Comparison of ENCODE assay signal across 1 cellular context in genomic region chr19:45882652-45883585, GRCh38.
TF ChIP-seq lines count a peak whose summit lies in the region.

No MANE protein-coding gene starts in this region.

TF ChIP-seq in HepG2, 621 proteins besides CTCF, POLR2A, EP300 and RAD21 (continues in another document):
- TF ChIP-seq ZFP90 (CRISPR knock-in tag; IDR thresholded peaks at IDR 0.05; ENCODE audit: borderline replicate concordance): no peak
- no peak for TF ChIP-seq ETS1 (CRISPR knock-in tag; IDR thresholded peaks at IDR 0.05)
- no peak for TF ChIP-seq ZFYVE20 (CRISPR knock-in tag; IDR thresholded peaks at IDR 0.05; ENCODE audit: borderline replicate concordance, low read depth)
- TF ChIP-seq CAMTA2 (CRISPR knock-in tag; IDR thresholded peaks at IDR 0.05; ENCODE audit: borderline replicate concordance): no peak
- TF ChIP-seq ZNF766 (CRISPR knock-in tag; IDR thresholded peaks at IDR 0.05; ENCODE audit: borderline replicate concordance): no peak
- TF ChIP-seq ZNF235 (CRISPR knock-in tag; IDR thresholded peaks at IDR 0.05; ENCODE audit: borderline replicate concordance): no peak; the same call in 1 of the 2 replicates
- TF ChIP-seq CREB3 (CRISPR knock-in tag; IDR thresholded peaks at IDR 0.05): no peak
- peak; percentile 66; the same call in 1 of the 2 replicates for TF ChIP-seq SNAPC2 (CRISPR knock-in tag; IDR thresholded peaks at IDR 0.05)
- TF ChIP-seq EHMT2 (IDR thresholded peaks at IDR 0.05; ENCODE audit: borderline replicate concordance, low read depth, low read length): no peak
- peak; percentile 99 for TF ChIP-seq RCOR2 (CRISPR knock-in tag; IDR thresholded peaks at IDR 0.05)
- TF ChIP-seq CREBL2 (CRISPR knock-in tag; IDR thresholded peaks at IDR 0.05; ENCODE audit: borderline replicate concordance): no peak
- peak; percentile 81; the same call in 1 of the 2 replicates for TF ChIP-seq ZNF256 (CRISPR knock-in tag; conservative IDR thresholded peaks at IDR 0.05)
- peak; percentile 22; the same call in 1 of the 2 replicates for TF ChIP-seq E2F1 (CRISPR knock-in tag; IDR thresholded peaks at IDR 0.05)
- peak; percentile 93; the same call in 1 of the 2 replicates for TF ChIP-seq MAZ (IDR thresholded peaks at IDR 0.05; ENCODE audit: borderline replicate concordance, low read depth, low read length)
- TF ChIP-seq MAZ (CRISPR knock-in tag; IDR thresholded peaks at IDR 0.05; ENCODE audit: low read depth): peak; percentile 87; the same call in 1 of the 2 replicates
- TF ChIP-seq DNMT1 (CRISPR knock-in tag; IDR thresholded peaks at IDR 0.05): no peak; the same call in 1 of the 2 replicates
- peak; percentile 93 for TF ChIP-seq ZNF768 (CRISPR knock-in tag; IDR thresholded peaks at IDR 0.05)
- 0 out of 2 replicates have a peak, but pooled peaks have one; percentile 85 for TF ChIP-seq ZNF530 (CRISPR knock-in tag; IDR thresholded peaks at IDR 0.05; ENCODE audit: low read depth)
- no peak for TF ChIP-seq POLR2AphosphoS2 (IDR thresholded peaks at IDR 0.05; ENCODE audit: low read depth, low read length)
- TF ChIP-seq SMARCC2 (IDR thresholded peaks at IDR 0.05): no peak
- TF ChIP-seq ZNF253 (CRISPR knock-in tag; IDR thresholded peaks at IDR 0.05; ENCODE audit: borderline replicate concordance): no peak
- TF ChIP-seq SP140L (CRISPR knock-in tag; IDR thresholded peaks at IDR 0.05; ENCODE audit: borderline replicate concordance): 0 out of 2 replicates have a peak, but pooled peaks have one; percentile 50
- TF ChIP-seq NFE2L2 (IDR thresholded peaks at IDR 0.05; ENCODE audit: low read length): no peak
- TF ChIP-seq TEF (CRISPR knock-in tag; IDR thresholded peaks at IDR 0.05): no peak; the same call in none of the 2 replicates
- no peak for TF ChIP-seq ZFP36L2 (CRISPR knock-in tag; IDR thresholded peaks at IDR 0.05)
- TF ChIP-seq ZNF343 (CRISPR knock-in tag; IDR thresholded peaks at IDR 0.05): 0 out of 2 replicates have a peak, but pooled peaks have one; percentile 79
- TF ChIP-seq ZNF101 (CRISPR knock-in tag; IDR thresholded peaks at IDR 0.05; ENCODE audit: borderline replicate concordance, low read depth): no peak
- peak; percentile 17; the same call in 1 of the 2 replicates for TF ChIP-seq MNT (IDR thresholded peaks at IDR 0.05)
- TF ChIP-seq DNMT3B (CRISPR knock-in tag; conservative IDR thresholded peaks at IDR 0.05): 0 out of 2 replicates have a peak, but pooled peaks have one; percentile 16
- TF ChIP-seq STAT5B (CRISPR knock-in tag; IDR thresholded peaks at IDR 0.05): 0 out of 2 replicates have a peak, but pooled peaks have one; percentile 75
- no peak for TF ChIP-seq ZNF597 (CRISPR knock-in tag; IDR thresholded peaks at IDR 0.05)
- TF ChIP-seq ZNF484 (CRISPR knock-in tag; IDR thresholded peaks at IDR 0.05; ENCODE audit: borderline replicate concordance, low read depth): no peak
- no peak for TF ChIP-seq ZNF841 (CRISPR knock-in tag; IDR thresholded peaks at IDR 0.05; ENCODE audit: borderline replicate concordance)
- TF ChIP-seq ZNF510 (CRISPR knock-in tag; IDR thresholded peaks at IDR 0.05; ENCODE audit: low read depth): no peak
- TF ChIP-seq ZNF280B (CRISPR knock-in tag; IDR thresholded peaks at IDR 0.05; ENCODE audit: borderline replicate concordance): no peak; the same call in 1 of the 2 replicates
- TF ChIP-seq MED8 (CRISPR knock-in tag; IDR thresholded peaks at IDR 0.05; ENCODE audit: insufficient replicate concordance): no peak
- peak; percentile 80 for TF ChIP-seq ZNF746 (CRISPR knock-in tag; IDR thresholded peaks at IDR 0.05)
- peak; percentile 87 for TF ChIP-seq ZNF605 (CRISPR knock-in tag; IDR thresholded peaks at IDR 0.05)
- TF ChIP-seq PRDM15 (CRISPR knock-in tag; IDR thresholded peaks at IDR 0.05): 0 out of 2 replicates have a peak, but pooled peaks have one; percentile 13
- TF ChIP-seq HMGA1 (CRISPR knock-in tag; conservative IDR thresholded peaks at IDR 0.05): no peak
- peak; percentile 80; the same call in 1 of the 2 replicates for TF ChIP-seq REPIN1 (CRISPR knock-in tag; IDR thresholded peaks at IDR 0.05; ENCODE audit: borderline replicate concordance, low read depth)
- TF ChIP-seq MAF1 (CRISPR knock-in tag; IDR thresholded peaks at IDR 0.05; ENCODE audit: borderline replicate concordance): no peak; the same call in 1 of the 2 replicates
- TF ChIP-seq NFYB (CRISPR knock-in tag; IDR thresholded peaks at IDR 0.05): 0 out of 2 replicates have a peak, but pooled peaks have one; percentile 13
- TF ChIP-seq ZNF362 (CRISPR knock-in tag; IDR thresholded peaks at IDR 0.05; ENCODE audit: borderline replicate concordance): peak; percentile 92
- peak; percentile 86 for TF ChIP-seq SAP130 (CRISPR knock-in tag; IDR thresholded peaks at IDR 0.05; ENCODE audit: low read depth)
- TF ChIP-seq IKZF5 (CRISPR knock-in tag; IDR thresholded peaks at IDR 0.05): peak; percentile 61
- TF ChIP-seq CENPBD1 (CRISPR knock-in tag; IDR thresholded peaks at IDR 0.05; ENCODE audit: borderline replicate concordance, low read depth): no peak; the same call in none of the 2 replicates
